Comparison of ENCODE assay signal across 9 cellular contexts in genomic region chr12:6964605-6965025, GRCh38. TPM values are rescaled to one million over a fixed set of nuclear protein-coding genes. Genes with fewer than 3 reads are reported as not detected.
DNase-seq lines count a peak whose midpoint lies in the region; ATAC-seq and TF ChIP-seq lines count a peak whose summit lies in the region.
"Had no signal": no experiment of that assay in that cellular context is flagged by ENCODE, and none has a peak within 500 bp of the region (broad histone marks: within the 10 kb centered on the region; RNA-seq: fewer than 3 reads in every experiment).

No MANE protein-coding gene starts in this region.

- DNase-seq in SK-N-SH (no peak), left lobe of liver (ENCODE audit: low spot score) (peak; percentile 46), substantia nigra (lab: John Stamatoyannopoulos, UW) (no peak), T1000 (lab: John Stamatoyannopoulos, UW) (no peak), NCI-H2029 treated with DMSO at 0.1 percent for 48 hours (lab: John Stamatoyannopoulos, UW) (no peak)
- no peak for DNase-seq in activated T-helper 2 cell treated with anti-CD3 and anti-CD28 coated beads, Interferon-gamma antibody, Interleukin-2, Interleukin-4, amounts not matched to agents 10 μg/mL and 5 μg/mL and 100 μg/mL, durations not matched to agents 14 hours and 24 hours and 36 hours (ENCODE audit: low spot score)

- no peaks in the 10 kb centered on the region for H3K27me3 Mint-ChIP-seq in activated T-helper 2 cell treated with anti-CD3 and anti-CD28 coated beads, Interferon-gamma antibody, Interleukin-2, Interleukin-4, amounts not matched to agents 10 μg/mL and 5 μg/mL and 100 μg/mL, durations not matched to agents 14 hours and 24 hours and 36 hours (ENCODE audit: low read depth)

- no peaks in the 10 kb centered on the region for H3K9me3 Mint-ChIP-seq in activated T-helper 2 cell treated with anti-CD3 and anti-CD28 coated beads, Interferon-gamma antibody, Interleukin-2, Interleukin-4, amounts not matched to agents 10 μg/mL and 5 μg/mL and 100 μg/mL, durations not matched to agents 14 hours and 24 hours and 36 hours

- peaks cover 6 to 22% of the 10 kb centered on the region in 2 experiments; a peak in 3 of 4 replicates for H3K4me1 ChIP-seq in SK-N-SH (ENCODE audit: control insufficient read depth in 1 of 2, insufficient read depth in 2 of 2, low read depth in 1 of 2, low read length in 1 of 2)

- no peaks in the 10 kb centered on the region for H3K9me3 ChIP-seq in SK-N-SH

- POLR2A ChIA-PET in SK-N-SH (lab: Yijun Ruan, JAX), result interaction anchor here (1.0 to 6.8 kb wide), 4 partner anchors 19 to 91 kb away, joined by 3 to 62 read pairs (median 4); partner anchors contain the start of genes C12orf57, RNU7-1 and SPSB2

- H3K27ac ChIP-seq in SK-N-SH (ENCODE audit: low read depth in 2 of 2, low read length in 1 of 2), result peak overlapping the region; percentile 42 to 47; a peak in 3 of 4 replicates
- H3K27ac ChIP-seq in substantia nigra (ENCODE audit: low read depth, low read length, poor library complexity, severe bottlenecking), result peak overlapping the region; percentile 52

- no peak overlapping the region; a peak in 1 of 4 replicates for H3K4me3 ChIP-seq in SK-N-SH (ENCODE audit: low read depth in 2 of 2, low read length in 1 of 2)

- H3K36me3 ChIP-seq in SK-N-SH (replicated peaks in 1 of 2; ENCODE audit: control insufficient read depth in 1 of 2, insufficient read depth in 2 of 2, low read length in 1 of 2), result peaks cover 28 to 46% of the 10 kb centered on the region in 2 experiments

- TF ChIP-seq CTCF in SK-N-SH (IDR thresholded peaks at IDR 0.05), result no peak

- no peak; the same call in 2 of the 3 replicates for ATAC-seq in SK-N-SH treated with all-trans-retinoic acid at 6 μM for 48 hours
- no peak for ATAC-seq in left lobe of liver
- ATAC-seq in GM21515 (IDR thresholded peaks at IDR 0.05; ENCODE audit: unreplicated experiment), result no peak

- no peak for TF ChIP-seq EP300 in SK-N-SH (IDR thresholded peaks at IDR 0.05; ENCODE audit: borderline replicate concordance in 1 of 2, low read depth in 1 of 2, low read length in 1 of 2)

- peaks cover 29% of the 10 kb centered on the region for H3F3A ChIP-seq in SK-N-SH (replicated peaks; ENCODE audit: insufficient read depth)

- peaks cover 47% of the 10 kb centered on the region for H3K4me1 Mint-ChIP-seq in activated T-helper 2 cell treated with anti-CD3 and anti-CD28 coated beads, Interferon-gamma antibody, Interleukin-2, Interleukin-4, amounts not matched to agents 10 μg/mL and 5 μg/mL and 100 μg/mL, durations not matched to agents 14 hours and 24 hours and 36 hours (ENCODE audit: low read depth)

- H2AFZ ChIP-seq in SK-N-SH (ENCODE audit: low read depth), result no peak overlapping the region

- peak overlapping the region; percentile 75 for H3K27ac Mint-ChIP-seq in activated T-helper 2 cell treated with anti-CD3 and anti-CD28 coated beads, Interferon-gamma antibody, Interleukin-2, Interleukin-4, amounts not matched to agents 10 μg/mL and 5 μg/mL and 100 μg/mL, durations not matched to agents 14 hours and 24 hours and 36 hours

- H3K36me3 Mint-ChIP-seq in activated T-helper 2 cell treated with anti-CD3 and anti-CD28 coated beads, Interferon-gamma antibody, Interleukin-2, Interleukin-4, amounts not matched to agents 10 μg/mL and 5 μg/mL and 100 μg/mL, durations not matched to agents 14 hours and 24 hours and 36 hours (ENCODE audit: low read depth), result peaks cover 67% of the 10 kb centered on the region

- no peaks in the 10 kb centered on the region for H4K20me1 ChIP-seq in SK-N-SH (ENCODE audit: insufficient read depth)

- no peaks in the 10 kb centered on the region for H3K27me3 ChIP-seq in SK-N-SH (ENCODE audit: insufficient read depth)

- WGBS in SK-N-SH (ENCODE audit: low lambda C conversion rate), result 64% methylated on average over 5 of the region's 8 CpGs

- intact Hi-C loops in activated T-helper 2 cell treated with anti-CD3 and anti-CD28 coated beads, Interferon-gamma antibody, Interleukin-2, Interleukin-4, amounts not matched to agents 10 μg/mL and 5 μg/mL and 100 μg/mL, durations not matched to agents 14 hours and 24 hours and 36 hours (cut with micrococcal nuclease), result loop anchor here (1.0 to 2.0 kb wide), 2 partner anchors 20 to 40 kb away; partner anchors contain the start of gene C12orf57

- CTCF ChIA-PET in SK-N-SH (lab: Yijun Ruan, JAX), result interaction anchor here (0.5 to 8.0 kb wide), 23 partner anchors 9 to 199 kb away, joined by 3 to 114 read pairs (median 4); partner anchors contain the start of genes C12orf57, C1RL and RNU7-1

- no peaks in the 10 kb centered on the region for H3K9me2 ChIP-seq in SK-N-SH

- peaks cover 19% of the 10 kb centered on the region for H3K79me2 ChIP-seq in SK-N-SH (ENCODE audit: insufficient read depth)

- H3K9ac ChIP-seq in SK-N-SH, result no peak overlapping the region

- H3K4me2 ChIP-seq in SK-N-SH, result no peak overlapping the region

- no peak overlapping the region for H3K4me3 Mint-ChIP-seq in activated T-helper 2 cell treated with anti-CD3 and anti-CD28 coated beads, Interferon-gamma antibody, Interleukin-2, Interleukin-4, amounts not matched to agents 10 μg/mL and 5 μg/mL and 100 μg/mL, durations not matched to agents 14 hours and 24 hours and 36 hours (ENCODE audit: low read depth)

- no peak for TF ChIP-seq RAD21 in SK-N-SH (IDR thresholded peaks at IDR 0.05; ENCODE audit: low read length)

TF ChIP-seq in SK-N-SH, 30 proteins besides CTCF, POLR2A, EP300 and RAD21:
- TF ChIP-seq POLR2AphosphoS5 (IDR thresholded peaks at IDR 0.05; ENCODE audit: low read depth, low read length) (0 out of 2 replicates have a peak, but pooled peaks have one; percentile 1), FOXJ3 (CRISPR knock-in tag; IDR thresholded peaks at IDR 0.05) (no peak)
TF ChIP-seq in SK-N-SH: peak in this region for 1.

TF ChIP-seq in SK-N-SH treated with all-trans-retinoic acid at 6 μM for 48 hours, 23 proteins besides CTCF, POLR2A, EP300 and RAD21:
- TF ChIP-seq CSDC2 (CRISPR knock-in tag; IDR thresholded peaks at IDR 0.05), result no peak

RNA-seq across cellular contexts. Expression of gene PHB2, which starts 5.8 kb away (rescaled TPM):
- 386 and 447 TPM in 2 replicates for polyA plus RNA-seq in SK-N-SH (2012; rRNA removed)
- 287 and 379 TPM in 2 replicates for polyA plus RNA-seq in SK-N-SH (2012; cell fraction: cytosol; rRNA removed)
- 324 and 396 TPM in 2 replicates for polyA plus RNA-seq in SK-N-SH (2012; cell fraction: nucleus; rRNA removed)
- 381 and 391 TPM in 2 replicates for total RNA-seq in activated T-helper 2 cell treated with anti-CD3 and anti-CD28 coated beads, Interferon-gamma antibody, Interleukin-2, Interleukin-4, amounts not matched to agents 10 μg/mL and 5 μg/mL and 100 μg/mL, durations not matched to agents 14 hours and 24 hours and 36 hours
- total RNA-seq in left lobe of liver, result 129 TPM

RNA-seq across cellular contexts. Expression of gene EMG1, which starts 6.1 kb away (rescaled TPM):
- 77.4 and 82.8 TPM in 2 replicates for polyA plus RNA-seq in SK-N-SH (2012; rRNA removed)
- polyA plus RNA-seq in SK-N-SH (2012; cell fraction: cytosol; rRNA removed), result 74.4 and 76.0 TPM in 2 replicates
- polyA plus RNA-seq in SK-N-SH (2012; cell fraction: nucleus; rRNA removed), result 73.4 and 75.5 TPM in 2 replicates
- 104 and 112 TPM in 2 replicates for total RNA-seq in activated T-helper 2 cell treated with anti-CD3 and anti-CD28 coated beads, Interferon-gamma antibody, Interleukin-2, Interleukin-4, amounts not matched to agents 10 μg/mL and 5 μg/mL and 100 μg/mL, durations not matched to agents 14 hours and 24 hours and 36 hours
- 16.1 TPM for total RNA-seq in left lobe of liver

RNA-seq across cellular contexts. Expression of gene PTPN6, which starts 13.5 kb away (rescaled TPM):
- polyA plus RNA-seq in SK-N-SH (2012; rRNA removed), result 0.12 and 0.18 TPM in 2 replicates
- polyA plus RNA-seq in SK-N-SH (2012; cell fraction: cytosol; rRNA removed), result 0.09 TPM in 1 of 2 replicates, not detected in the other
- polyA plus RNA-seq in SK-N-SH (2012; cell fraction: nucleus; rRNA removed), result 0.43 and 0.96 TPM in 2 replicates
- 250 and 252 TPM in 2 replicates for total RNA-seq in activated T-helper 2 cell treated with anti-CD3 and anti-CD28 coated beads, Interferon-gamma antibody, Interleukin-2, Interleukin-4, amounts not matched to agents 10 μg/mL and 5 μg/mL and 100 μg/mL, durations not matched to agents 14 hours and 24 hours and 36 hours
- 17.8 TPM for total RNA-seq in left lobe of liver

RNA-seq across cellular contexts. Expression of gene C12orf57, which starts 20.8 kb away (rescaled TPM):
- polyA plus RNA-seq in SK-N-SH (2012; rRNA removed), result 560 and 659 TPM in 2 replicates
- polyA plus RNA-seq in SK-N-SH (2012; cell fraction: cytosol; rRNA removed), result 378 and 573 TPM in 2 replicates
- polyA plus RNA-seq in SK-N-SH (2012; cell fraction: nucleus; rRNA removed), result 265 and 491 TPM in 2 replicates
- total RNA-seq in activated T-helper 2 cell treated with anti-CD3 and anti-CD28 coated beads, Interferon-gamma antibody, Interleukin-2, Interleukin-4, amounts not matched to agents 10 μg/mL and 5 μg/mL and 100 μg/mL, durations not matched to agents 14 hours and 24 hours and 36 hours, result 158 and 173 TPM in 2 replicates
- 86.3 TPM for total RNA-seq in left lobe of liver

RNA-seq across cellular contexts. Expression of gene RNU7-1, which starts 21.0 kb away (rescaled TPM):
- not detected in 2 replicates for polyA plus RNA-seq in SK-N-SH (2012; rRNA removed)
- not detected in 2 replicates for polyA plus RNA-seq in SK-N-SH (2012; cell fraction: cytosol; rRNA removed)
- not detected in 2 replicates for polyA plus RNA-seq in SK-N-SH (2012; cell fraction: nucleus; rRNA removed)
- total RNA-seq in activated T-helper 2 cell treated with anti-CD3 and anti-CD28 coated beads, Interferon-gamma antibody, Interleukin-2, Interleukin-4, amounts not matched to agents 10 μg/mL and 5 μg/mL and 100 μg/mL, durations not matched to agents 14 hours and 24 hours and 36 hours, result not detected in 2 replicates
- not detected for total RNA-seq in left lobe of liver
- total RNA-seq: mononuclear cell had no signal

Comparison
In these comparisons a context has a peak if more than half of its experiments do, and no peak if none do; other contexts are left out.
1. RNA of gene PTPN6, which starts 13.5 kb away (total RNA-seq): 250 to 252 TPM in activated T-helper 2 cell treated with anti-CD3 and anti-CD28 coated beads, Interferon-gamma antibody, Interleukin-2, Interleukin-4, amounts not matched to agents 10 μg/mL and 5 μg/mL and 100 μg/mL, durations not matched to agents 14 hours and 24 hours and 36 hours; 17.8 TPM in left lobe of liver (single experiment); every median in the first group is over 10 times any median in the second.